8 cellular contexts compared by ENCODE assay signal in the genomic region with DNA sequence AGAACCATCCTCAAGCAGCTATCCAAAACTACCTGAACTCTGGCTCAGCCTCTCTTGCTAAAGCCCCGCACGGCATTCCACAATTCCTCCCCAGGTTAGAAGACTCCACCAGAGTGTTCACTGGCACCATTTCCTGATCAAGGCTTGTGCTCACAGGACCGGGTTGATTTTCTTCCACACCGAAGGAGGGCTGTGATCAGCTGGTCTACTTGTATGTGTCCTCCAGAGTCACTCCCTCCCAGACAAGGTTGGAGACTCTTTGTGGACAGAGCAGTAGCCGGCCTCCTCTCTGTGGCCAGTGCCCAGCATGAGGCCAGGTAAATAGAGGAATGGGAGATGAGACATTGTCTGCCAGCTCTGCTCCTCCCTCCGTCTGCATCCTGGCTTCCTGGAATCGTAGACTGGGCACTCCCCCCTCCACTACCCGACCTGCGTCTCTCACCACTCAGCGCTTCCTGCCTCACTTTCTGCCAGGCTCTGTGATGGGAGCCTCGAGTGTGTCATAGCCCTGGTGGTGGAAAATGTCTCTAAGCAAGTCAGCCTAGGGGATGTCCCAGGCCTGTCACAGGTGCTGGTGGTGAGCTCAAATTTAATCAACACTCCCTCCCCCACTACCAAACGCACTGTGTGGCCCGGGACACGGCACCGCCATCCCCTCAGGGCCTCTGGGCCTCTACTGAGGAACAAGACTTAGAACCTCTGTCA. TPM values are rescaled to one million over a fixed set of nuclear protein-coding genes. Genes with fewer than 3 reads are reported as not detected.
DNase-seq lines count a peak whose midpoint lies in the region; ATAC-seq and TF ChIP-seq lines count a peak whose summit lies in the region.

No MANE protein-coding gene starts in this region.

- no peak overlapping the region for H3K27ac ChIP-seq in uterus

- H3K4me1 Mint-ChIP-seq in central memory CD8-positive, alpha-beta T cell: peaks cover 44% of the 10 kb centered on the region

- intact Hi-C loops in uterus (cut with DNase I; ENCODE audit: low total_unique reads): no loop called here

- no peak for TF ChIP-seq POLR2A in uterus (IDR thresholded peaks at IDR 0.05)

- H3K9me3 ChIP-seq in uterus: no peaks in the 10 kb centered on the region

- no peaks in the 10 kb centered on the region for H3K36me3 ChIP-seq in uterus

- H3K4me3 ChIP-seq in AG10803 (ENCODE audit: low read length) (no peak overlapping the region), uterus (no peak overlapping the region)

- H3K4me3 Mint-ChIP-seq in central memory CD8-positive, alpha-beta T cell: peak overlapping the region; percentile 51

- no peaks in the 10 kb centered on the region for H3K4me1 ChIP-seq in uterus

- H3K9me3 Mint-ChIP-seq in central memory CD8-positive, alpha-beta T cell: no peaks in the 10 kb centered on the region

- H3K27ac Mint-ChIP-seq in central memory CD8-positive, alpha-beta T cell (ENCODE audit: low read depth): peak overlapping the region; percentile 98

- TF ChIP-seq CTCF in AG10803 (conservative IDR thresholded peaks at IDR 0.05; ENCODE audit: low read length) (no peak), uterus (IDR thresholded peaks at IDR 0.05) (no peak)

- H3K27me3 Mint-ChIP-seq in central memory CD8-positive, alpha-beta T cell: no peaks in the 10 kb centered on the region

- DNase-seq in AG10803 (ENCODE audit: low read depth) (peak; percentile 15), OCI-M2 (lab: John Stamatoyannopoulos, UW; ENCODE audit: unreplicated experiment) (no peak), uterus (no peak)
- DNase-seq in central memory CD8-positive, alpha-beta T cell (ENCODE audit: low spot score in 2 of 2): peak; percentile 70 to 95
- DNase-seq in stimulated activated CD4-positive, alpha-beta T cell treated with anti-CD3 and anti-CD28 coated beads, Interleukin-12 subunit alpha, Interleukin-12 subunit beta, amount 100 ng/mL, for 24 hours (ENCODE audit: low read depth in 2 of 2): peak; percentile 85 to 90

- peaks cover 16% of the 10 kb centered on the region for H3K36me3 Mint-ChIP-seq in central memory CD8-positive, alpha-beta T cell (ENCODE audit: insufficient read depth)

- ATAC-seq in GM19351 (IDR thresholded peaks at IDR 0.05; ENCODE audit: unreplicated experiment) (peak; percentile 82), HG03469 (IDR thresholded peaks at IDR 0.05; ENCODE audit: unreplicated experiment) (peak; percentile 43)
- peak; percentile 93 to 97 for ATAC-seq in activated CD4-positive, CD25-positive, alpha-beta regulatory T cell treated with anti-CD3 and anti-CD28 coated beads, Interleukin-2, amount 50 U/mL, for 24 hours
- ATAC-seq in central memory CD8-positive, alpha-beta T cell (replicated peaks; ENCODE audit: extremely low read depth, poor library complexity, severe bottlenecking): peak; percentile 100

- no peaks in the 10 kb centered on the region for H3K27me3 ChIP-seq in uterus

RNA-seq across cellular contexts. Expression of gene TMPRSS6, which starts 12.5 kb away (rescaled TPM):
- not detected for total RNA-seq in uterus

RNA-seq across cellular contexts. Expression of gene IL2RB, which starts 27.7 kb away (rescaled TPM):
- 1 to 10 TPM in 1 of 4 donors, under 1 TPM in 1, not detected in 2; 0.48 to 1.6 TPM for total RNA-seq in uterus

Comparison
In these comparisons a context has a peak if more than half of its experiments do, and no peak if none do; other contexts are left out.
1. DNase-seq: peak in AG10803 (single experiment), central memory CD8-positive, alpha-beta T cell (2 of 2) and stimulated activated CD4-positive, alpha-beta T cell treated with anti-CD3 and anti-CD28 coated beads, Interleukin-12 subunit alpha, Interleukin-12 subunit beta, amount 100 ng/mL, for 24 hours (2 of 2); none in OCI-M2 (single experiment) and uterus (0 of 2).
2. ATAC-seq: peak in every context shown above with its lines; median percentile 100 in central memory CD8-positive, alpha-beta T cell; 95 in activated CD4-positive, CD25-positive, alpha-beta regulatory T cell treated with anti-CD3 and anti-CD28 coated beads, Interleukin-2, amount 50 U/mL, for 24 hours; 82 in GM19351; 43 in HG03469.